12 cellular contexts compared by ENCODE assay signal in genomic region chr6:94751641-94752329, GRCh38.
A peak's percentile ranks its signal among the peaks of the same experiment; 100 is the strongest.
DNase-seq lines count a peak whose midpoint lies in the region; ATAC-seq and TF ChIP-seq lines count a peak whose summit lies in the region.
"Had no signal": no experiment of that assay in that cellular context is flagged by ENCODE, and none has a peak within 500 bp of the region (broad histone marks: within the 10 kb centered on the region; RNA-seq: fewer than 3 reads in every experiment).

No MANE protein-coding gene starts in this region.

- intact Hi-C loops in mammary epithelial cell (cut with micrococcal nuclease) = no loop called here
- intact Hi-C loops in breast epithelium (cut with DNase I; ENCODE audit: low total_unique reads) = no loop called here
- intact Hi-C loops in adrenal gland (cut with DNase I) = no loop called here

- H3K79me2 ChIP-seq in mammary epithelial cell (ENCODE audit: insufficient read depth, low read length) = no peaks in the 10 kb centered on the region

- peaks cover 3 to 7% of the 10 kb centered on the region in 2 donors for H3K9me3 Mint-ChIP-seq in stimulated activated naive B cell treated with anti-CD40 and anti-IgM and Interleukin-4, amounts not matched to agents 10 μg/mL and 1 μg/mL and 100 μg/mL, for 72 hours

- CTCF ChIA-PET in mammary epithelial cell (lab: Charles Lee; ENCODE audit: low non-redundant PET) = no interaction called here

- no peaks in the 10 kb centered on the region for H3K27me3 ChIP-seq in mammary epithelial cell (ENCODE audit: insufficient read depth, low read length)
- H3K27me3 ChIP-seq in breast epithelium = no peaks in the 10 kb centered on the region
- H3K27me3 ChIP-seq in adrenal gland = no peaks in the 10 kb centered on the region

- H3K27ac Mint-ChIP-seq in stimulated activated naive B cell treated with anti-CD40 and anti-IgM and Interleukin-4, amounts not matched to agents 10 μg/mL and 1 μg/mL and 100 μg/mL, for 72 hours = no peak overlapping the region
- H3K27ac Mint-ChIP-seq in T-helper 17 cell = no peak overlapping the region
- H3K27ac Mint-ChIP-seq: mesothelial cell of epicardium; T-helper 1 cell treated with Interleukin-12 subunit alpha and Interleukin-12 subunit beta and Interleukin-4 antibody, amounts not matched to agents 30 μg/mL and 1 μg/mL, for 36 hours had no signal

- H3K36me3 Mint-ChIP-seq in stimulated activated naive B cell treated with anti-CD40 and anti-IgM and Interleukin-4, amounts not matched to agents 10 μg/mL and 1 μg/mL and 100 μg/mL, for 72 hours = no peaks in the 10 kb centered on the region
- no peaks in the 10 kb centered on the region for H3K36me3 Mint-ChIP-seq in T-helper 17 cell (ENCODE audit: low read depth)
- H3K36me3 Mint-ChIP-seq: mesothelial cell of epicardium had no signal

- WGBS in mammary epithelial cell (ENCODE audit: low coverage, missing lambda C conversion rate) = 39% methylated on average over 3 of the region's 3 CpGs
- 77 to 83% (median 81%) methylated on average over 3 of the region's 3 CpGs for whole genome bisulfite sequencing in adrenal gland, 4 donors

- no TSS peak for BruUV-seq in mammary epithelial cell (replicated peaks; lab: Mats Ljungman, UMichigan)

- H3K9me3 ChIP-seq in mammary epithelial cell (replicated peaks; ENCODE audit: insufficient read depth, low read length) (no peaks in the 10 kb centered on the region), breast epithelium (peaks cover 0 to 8% of the 10 kb centered on the region in 2 donors), adrenal gland (replicated peaks in 1 of 3) (peaks cover 0 to 9% (median 0%) of the 10 kb centered on the region in 3 donors), T-helper 17 cell (ENCODE audit: control insufficient read depth, low read length, poor library complexity, severe bottlenecking) (no peaks in the 10 kb centered on the region)
- H3K9me3 ChIP-seq: A549 had no signal

- peak; percentile 91 for ATAC-seq in HG02970 (IDR thresholded peaks at IDR 0.05; ENCODE audit: low FRiP score, unreplicated experiment)
- peak; percentile 69 to 84 for ATAC-seq in stimulated activated naive B cell treated with anti-CD40 and anti-IgM and Interleukin-4, amounts not matched to agents 10 μg/mL and 1 μg/mL and 100 μg/mL, for 72 hours (replicated peaks)
- no peak for ATAC-seq in T-helper 17 cell
- ATAC-seq: A549 had no signal

- H3K4me1 Mint-ChIP-seq in stimulated activated naive B cell treated with anti-CD40 and anti-IgM and Interleukin-4, amounts not matched to agents 10 μg/mL and 1 μg/mL and 100 μg/mL, for 72 hours = no peaks in the 10 kb centered on the region
- H3K4me1 Mint-ChIP-seq in T-helper 17 cell = no peaks in the 10 kb centered on the region
- H3K4me1 Mint-ChIP-seq: mesothelial cell of epicardium had no signal

- H3K27me3 Mint-ChIP-seq in stimulated activated naive B cell treated with anti-CD40 and anti-IgM and Interleukin-4, amounts not matched to agents 10 μg/mL and 1 μg/mL and 100 μg/mL, for 72 hours = no peaks in the 10 kb centered on the region
- H3K27me3 Mint-ChIP-seq in T-helper 17 cell = no peaks in the 10 kb centered on the region

- DNase-seq in mammary epithelial cell (peak; percentile 19), breast epithelium (ENCODE audit: low spot score in 2 of 2) (no peak), NB4 (ENCODE audit: low read depth) (peak; percentile 68), adrenal gland (no peak), SK-N-DZ (ENCODE audit: low spot score) (no peak), T-helper 17 cell (no peak)
- DNase-seq in stimulated activated naive B cell treated with anti-CD40 and anti-IgM and Interleukin-4, amounts not matched to agents 10 μg/mL and 1 μg/mL and 100 μg/mL, for 72 hours = no peak
- DNase-seq: NCI-H1417 treated with DMSO at 0.1 percent for 48 hours had no signal

- no peaks in the 10 kb centered on the region for H3K36me3 ChIP-seq in mammary epithelial cell (ENCODE audit: insufficient read depth, low read length)
- H3K36me3 ChIP-seq in breast epithelium = no peaks in the 10 kb centered on the region
- no peaks in the 10 kb centered on the region for H3K36me3 ChIP-seq in adrenal gland (replicated peaks in 1 of 2)

- H3K4me3 Mint-ChIP-seq in stimulated activated naive B cell treated with anti-CD40 and anti-IgM and Interleukin-4, amounts not matched to agents 10 μg/mL and 1 μg/mL and 100 μg/mL, for 72 hours = no peak overlapping the region
- H3K4me3 Mint-ChIP-seq in T-helper 17 cell = no peak overlapping the region
- H3K4me3 Mint-ChIP-seq: mesothelial cell of epicardium; T-helper 1 cell treated with Interleukin-12 subunit alpha and Interleukin-12 subunit beta and Interleukin-4 antibody, amounts not matched to agents 30 μg/mL and 1 μg/mL, for 36 hours had no signal

- no peak overlapping the region for H3K9ac ChIP-seq in mammary epithelial cell (ENCODE audit: insufficient read depth, low read length)

- H3K4me1 ChIP-seq in mammary epithelial cell (ENCODE audit: insufficient read depth, low read length) (no peaks in the 10 kb centered on the region), breast epithelium (no peaks in the 10 kb centered on the region), adrenal gland (replicated peaks in 1 of 2) (no peaks in the 10 kb centered on the region)
- H3K4me1 ChIP-seq: A549 had no signal

- no peaks in the 10 kb centered on the region for H4K20me1 ChIP-seq in mammary epithelial cell (ENCODE audit: insufficient read depth, low read length)

- dilution Hi-C loops in mammary epithelial cell (cut with HindIII; ENCODE audit: low sequenced_read_pairs) = no loop called here

- in situ Hi-C loops in mammary epithelial cell (cut with MboI; ENCODE audit: low sequenced_read_pairs in 2 of 2) = no loop called here

- H3K27ac ChIP-seq in mammary epithelial cell (ENCODE audit: insufficient read depth, low read depth, low read length) = no peak overlapping the region
- H3K27ac ChIP-seq in breast epithelium = no peak overlapping the region
- no peak overlapping the region for H3K27ac ChIP-seq in adrenal gland
- H3K27ac ChIP-seq: A549 had no signal

- no peak overlapping the region for H3K4me3 ChIP-seq in mammary epithelial cell (replicated peaks in 1 of 3; ENCODE audit: insufficient read depth in 1 of 3, low read depth in 2 of 3, low read length in 3 of 3)
- H3K4me3 ChIP-seq in breast epithelium = no peak overlapping the region
- H3K4me3 ChIP-seq in NB4 (ENCODE audit: low read depth, low read length) = no peak overlapping the region
- no peak overlapping the region for H3K4me3 ChIP-seq in adrenal gland
- H3K4me3 ChIP-seq: A549 had no signal

- TF ChIP-seq CTCF in mammary epithelial cell (conservative IDR thresholded peaks at IDR 0.05 in 1 of 2, IDR thresholded peaks at IDR 0.05 in 1 of 2; ENCODE audit: extremely low read depth in 1 of 2, insufficient read depth in 1 of 2, low read depth in 1 of 2, low read length in 2 of 2) = no peak
- no peak for TF ChIP-seq CTCF in breast epithelium (IDR thresholded peaks at IDR 0.05)
- TF ChIP-seq CTCF in NB4 (IDR thresholded peaks at IDR 0.05; ENCODE audit: low read depth, low read length) = no peak
- TF ChIP-seq CTCF in adrenal gland (IDR thresholded peaks at IDR 0.05) = no peak

- no peak overlapping the region for H2AFZ ChIP-seq in mammary epithelial cell (ENCODE audit: low read depth, low read length)

- TF ChIP-seq POLR2A in breast epithelium (IDR thresholded peaks at IDR 0.05) (no peak), NB4 (IDR thresholded peaks at IDR 0.05; ENCODE audit: extremely low read depth, insufficient read length) (no peak), adrenal gland (IDR thresholded peaks at IDR 0.05) (no peak)

- H3K4me2 ChIP-seq in mammary epithelial cell (ENCODE audit: insufficient read depth, low read depth, low read length) = no peak overlapping the region
- H3K4me2 ChIP-seq: A549 had no signal

Comparison
In these comparisons a context has a peak if more than half of its experiments do, and no peak if none do; other contexts are left out.
1. DNase-seq: peak in mammary epithelial cell (single experiment) and NB4 (single experiment); none in breast epithelium (0 of 2), stimulated activated naive B cell treated with anti-CD40 and anti-IgM and Interleukin-4, amounts not matched to agents 10 μg/mL and 1 μg/mL and 100 μg/mL, for 72 hours (single experiment), adrenal gland (0 of 7), SK-N-DZ (single experiment) and T-helper 17 cell (0 of 3).